ENCODE assay signal across 26 cellular contexts in the genomic region with DNA sequence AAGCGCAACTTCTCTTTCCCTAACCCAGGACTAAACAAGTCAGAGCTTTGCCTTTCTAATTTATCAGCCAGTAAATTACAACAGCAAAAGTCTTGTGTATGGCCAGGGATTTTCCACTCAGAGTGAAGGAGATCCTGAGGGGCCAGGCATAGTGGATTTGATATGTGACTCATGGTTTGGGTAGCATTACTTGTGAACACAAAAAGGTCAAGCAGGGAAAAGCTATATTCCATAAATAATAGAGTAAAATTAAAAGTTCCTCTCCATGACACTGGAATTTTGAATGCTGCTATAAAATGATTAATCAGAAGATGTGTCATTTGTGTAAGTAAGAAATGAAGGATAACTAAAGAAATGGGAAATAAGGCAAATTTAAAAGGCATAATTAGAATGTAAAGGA.
DNase-seq lines count a peak whose midpoint lies in the region; ATAC-seq, FAIRE-seq and TF ChIP-seq lines count a peak whose summit lies in the region.
"Had no signal": no experiment of that assay in that cellular context is flagged by ENCODE, and none has a peak within 500 bp of the region (broad histone marks: within the 10 kb centered on the region; RNA-seq: fewer than 3 reads in every experiment).

No MANE protein-coding gene starts in this region.

- H3K4me3 Mint-ChIP-seq in astrocyte (ENCODE audit: unreplicated experiment) (no peak overlapping the region), T-cell (no peak overlapping the region), glutamatergic neuron (ENCODE audit: unreplicated experiment) (no peak overlapping the region)
- H3K4me3 Mint-ChIP-seq: activated CD4-positive, alpha-beta T cell treated with anti-CD3 and anti-CD28 coated beads, Interleukin-2, amount 10 ng/mL, durations not matched to agents 24 days and 14 days; activated T-cell treated with anti-CD3 and anti-CD28 coated beads, Interleukin-2, amount 50 U/mL, for 24 hours; brain; CD4-positive, alpha-beta T cell; naive B cell; stimulated activated naive CD8-positive, alpha-beta T cell treated with anti-CD3 and anti-CD28 coated beads, Interleukin-15, Interleukin-2, amounts not matched to agents 100 ng/mL and 50 ng/mL, for 24 hours had no signal

- H3K36me3 Mint-ChIP-seq in astrocyte (ENCODE audit: low read depth, unreplicated experiment), result no peaks in the 10 kb centered on the region
- H3K36me3 Mint-ChIP-seq in T-cell, result no peaks in the 10 kb centered on the region
- H3K36me3 Mint-ChIP-seq in glutamatergic neuron (ENCODE audit: unreplicated experiment), result no peaks in the 10 kb centered on the region
- H3K36me3 Mint-ChIP-seq: brain had no signal

- no peak for TF ChIP-seq CTCF in astrocyte (IDR thresholded peaks at IDR 0.05; ENCODE audit: insufficient read depth, low read depth, low read length)
- no peak for TF ChIP-seq CTCF in glutamatergic neuron (IDR thresholded peaks at IDR 0.05; ENCODE audit: partially characterized antibody, unreplicated experiment)

- no peak for FAIRE-seq in astrocyte (lab: Jason Lieb, UNC)
- FAIRE-seq: GM19239 had no signal

- CTCF ChIA-PET in T-cell (lab: Charles Lee), result interaction anchor here in 1 of 2 donors (0.7 kb wide), 1 partner anchor 54 kb away, joined by 3 read pairs; no protein-coding TSS in a partner anchor

- H3K4me1 Mint-ChIP-seq in astrocyte (ENCODE audit: low read depth, unreplicated experiment) (peaks cover 18% of the 10 kb centered on the region), T-cell (peaks cover 0 to 3% (median 0%) of the 10 kb centered on the region in 3 donors), glutamatergic neuron (ENCODE audit: low read depth, unreplicated experiment) (peaks cover 5% of the 10 kb centered on the region)
- H3K4me1 Mint-ChIP-seq: activated CD4-positive, alpha-beta T cell treated with anti-CD3 and anti-CD28 coated beads, Interleukin-2, amount 10 ng/mL, durations not matched to agents 24 days and 14 days; brain had no signal

- H3K4me2 ChIP-seq in astrocyte (ENCODE audit: low read length), result no peak overlapping the region
- H3K4me2 ChIP-seq: hepatocyte had no signal

- peak; percentile 56 for DNase-seq in HCEC 1CT
- DNase-seq in astrocyte (ENCODE audit: low read depth), result peak; percentile 55
- peak; percentile 18 for DNase-seq in glomerular visceral epithelial cell (ENCODE audit: extremely low spot score)
- peak; percentile 55 for DNase-seq in stromal cell of bone marrow (ENCODE audit: low read depth)
- DNase-seq in UCSD-AML1 (lab: John Stamatoyannopoulos, UW; ENCODE audit: unreplicated experiment), result no peak
- DNase-seq in T-cell, result no peak
- DNase-seq in sciatic nerve (ENCODE audit: low spot score), result no peak
- no peak for DNase-seq in glutamatergic neuron
- DNase-seq: activated CD4-positive, alpha-beta T cell treated with anti-CD3 and anti-CD28 coated beads, Interleukin-2, amount 10 ng/mL, durations not matched to agents 24 days and 14 days; activated gamma-delta T cell; activated T-cell treated with anti-CD3 and anti-CD28 coated beads, Interleukin-2, amount 50 U/mL, for 24 hours; CD4-positive, alpha-beta T cell; foreskin melanocyte; GF-D8; Karpas-422; naive B cell; NCI-H446 treated with DMSO at 0.1 percent for 48 hours; nucleus accumbens; WERI-Rb-1 had no signal

- H3K4me1 ChIP-seq in astrocyte (ENCODE audit: insufficient read depth, low read length), result peaks cover under 1% of the 10 kb centered on the region

- H3K79me2 ChIP-seq in astrocyte (ENCODE audit: insufficient read depth, low read length), result no peaks in the 10 kb centered on the region
- H3K79me2 ChIP-seq: hepatocyte had no signal

- intact Hi-C loops in sciatic nerve (cut with DNase I), result no loop called here

- no peaks in the 10 kb centered on the region for H3K27me3 ChIP-seq in astrocyte (ENCODE audit: insufficient read depth, low read length)
- H3K27me3 ChIP-seq: hepatocyte had no signal

- H3K9me3 ChIP-seq in astrocyte (ENCODE audit: insufficient read depth, low read depth, low read length), result no peaks in the 10 kb centered on the region

- no peak overlapping the region for H3K27ac Mint-ChIP-seq in astrocyte (ENCODE audit: unreplicated experiment)
- no peak overlapping the region for H3K27ac Mint-ChIP-seq in T-cell
- H3K27ac Mint-ChIP-seq in glutamatergic neuron (ENCODE audit: unreplicated experiment), result no peak overlapping the region
- H3K27ac Mint-ChIP-seq: activated CD4-positive, alpha-beta T cell treated with anti-CD3 and anti-CD28 coated beads, Interleukin-2, amount 10 ng/mL, durations not matched to agents 24 days and 14 days; activated T-cell treated with anti-CD3 and anti-CD28 coated beads, Interleukin-2, amount 50 U/mL, for 24 hours; brain; CD4-positive, alpha-beta T cell; naive B cell; stimulated activated naive CD8-positive, alpha-beta T cell treated with anti-CD3 and anti-CD28 coated beads, Interleukin-15, Interleukin-2, amounts not matched to agents 100 ng/mL and 50 ng/mL, for 24 hours had no signal

- no peaks in the 10 kb centered on the region for H3K36me3 ChIP-seq in astrocyte (ENCODE audit: insufficient read depth, low read length)
- H3K36me3 ChIP-seq: WERI-Rb-1 had no signal

- H3K4me3 ChIP-seq in astrocyte (ENCODE audit: insufficient read depth, low read depth, low read length), result no peak overlapping the region
- H3K4me3 ChIP-seq: hepatocyte had no signal

- no peak overlapping the region for H3K27ac ChIP-seq in astrocyte (ENCODE audit: low read depth, low read length)
- H3K27ac ChIP-seq: epithelial cell of prostate, hepatocyte, WERI-Rb-1 had no signal

- H3K27me3 Mint-ChIP-seq in astrocyte (ENCODE audit: low read depth, unreplicated experiment) (no peaks in the 10 kb centered on the region), T-cell (peaks cover 5 to 10% of the 10 kb centered on the region in 2 donors), glutamatergic neuron (ENCODE audit: unreplicated experiment) (no peaks in the 10 kb centered on the region)
- H3K27me3 Mint-ChIP-seq: brain; CD4-positive, alpha-beta T cell had no signal

- H3K9ac ChIP-seq in astrocyte (ENCODE audit: low read length), result no peak overlapping the region

- ATAC-seq in T-cell (replicated peaks in 1 of 4), result no peak
- ATAC-seq in sciatic nerve, result no peak
- ATAC-seq: HCT116, left lobe of liver had no signal

- H4K20me1 ChIP-seq in astrocyte (ENCODE audit: insufficient read depth, low read length), result no peaks in the 10 kb centered on the region

- H3K9me3 Mint-ChIP-seq in astrocyte (ENCODE audit: unreplicated experiment) (peaks cover 2% of the 10 kb centered on the region), T-cell (no peaks in the 10 kb centered on the region), glutamatergic neuron (ENCODE audit: unreplicated experiment) (no peaks in the 10 kb centered on the region)
- H3K9me3 Mint-ChIP-seq: activated T-cell treated with anti-CD3 and anti-CD28 coated beads, Interleukin-2, amount 50 U/mL, for 24 hours; CD4-positive, alpha-beta T cell; stimulated activated naive CD8-positive, alpha-beta T cell treated with anti-CD3 and anti-CD28 coated beads, Interleukin-15, Interleukin-2, amounts not matched to agents 100 ng/mL and 50 ng/mL, for 24 hours had no signal

- POLR2A ChIA-PET in T-cell (lab: Charles Lee), result no interaction called here

- H2AFZ ChIP-seq in astrocyte (ENCODE audit: low read depth, low read length), result no peak overlapping the region
- H2AFZ ChIP-seq: hepatocyte had no signal

Comparison
In these comparisons a context has a peak if more than half of its experiments do, and no peak if none do; other contexts are left out.
1. DNase-seq: peak in HCEC 1CT (single experiment), astrocyte (single experiment), glomerular visceral epithelial cell (single experiment) and stromal cell of bone marrow (single experiment); none in UCSD-AML1 (single experiment), T-cell (0 of 34), sciatic nerve (single experiment) and glutamatergic neuron (single experiment).